Comparison of ENCODE assay signal across 8 cellular contexts in genomic region chr20:44810391-44811149, GRCh38. TPM values are rescaled to one million over a fixed set of nuclear protein-coding genes. Genes with fewer than 3 reads are reported as not detected.
DNase-seq lines count a peak whose midpoint lies in the region; ATAC-seq and TF ChIP-seq lines count a peak whose summit lies in the region.

TSS of gene RIMS4 (minus strand) at chr20:44810546. CDS start at chr20:44810271, 275 bp downstream.

- H3K9me3 Mint-ChIP-seq in activated T-cell treated with anti-CD3 and anti-CD28 coated beads, Interleukin-2, amount 50 U/mL, for 24 hours = no peaks in the 10 kb centered on the region

- no peaks in the 10 kb centered on the region for H3K27me3 ChIP-seq in WERI-Rb-1 (ENCODE audit: insufficient read depth, low read depth, severe bottlenecking)
- peaks cover 0 to 26% (median 11%) of the 10 kb centered on the region in 4 donors for H3K27me3 ChIP-seq in upper lobe of left lung

- no peak for TF ChIP-seq POLR2A in upper lobe of left lung (IDR thresholded peaks at IDR 0.05)

- H3K36me3 ChIP-seq in WERI-Rb-1 = peaks cover under 1% of the 10 kb centered on the region; the same call in 1 of the 2 replicates
- H3K36me3 ChIP-seq in upper lobe of left lung = no peaks in the 10 kb centered on the region

- peak within 1 kb of the TSS; percentile 53 for H3K4me3 Mint-ChIP-seq in activated T-cell treated with anti-CD3 and anti-CD28 coated beads, Interleukin-2, amount 50 U/mL, for 24 hours

- TF ChIP-seq EP300 in upper lobe of left lung (IDR thresholded peaks at IDR 0.05) = no peak

- peaks cover 10% of the 10 kb centered on the region for H3K4me1 Mint-ChIP-seq in activated T-cell treated with anti-CD3 and anti-CD28 coated beads, Interleukin-2, amount 50 U/mL, for 24 hours (ENCODE audit: low read depth)

- TF ChIP-seq CTCF in WERI-Rb-1 (IDR thresholded peaks at IDR 0.05; ENCODE audit: low read depth, low read length) (no peak), upper lobe of left lung (IDR thresholded peaks at IDR 0.05) (no peak)

- H3K36me3 Mint-ChIP-seq in activated T-cell treated with anti-CD3 and anti-CD28 coated beads, Interleukin-2, amount 50 U/mL, for 24 hours (ENCODE audit: low read depth) = no peaks in the 10 kb centered on the region

- 28 to 47% methylated on average over 10 to 14 of the region's 89 CpGs for WGBS in upper lobe of left lung, 2 donors

- no peak for DNase-seq in activated T-cell treated with anti-CD3 and anti-CD28 coated beads, Interleukin-2, amount 50 U/mL, for 24 hours
- no peak for DNase-seq in activated T-cell treated with anti-CD3 and anti-CD28 coated beads, Interleukin-2, amount 50 U/mL, for 1 hour
- DNase-seq in WERI-Rb-1 = peak; percentile 52
- peak in 1 of 2 donors; percentile 81 for DNase-seq in upper lobe of left lung
- DNase-seq in left lobe of liver (ENCODE audit: low spot score) = no peak

- H3K9me3 ChIP-seq in WERI-Rb-1 (ENCODE audit: severe bottlenecking) (peaks cover 7% of the 10 kb centered on the region), iPS-18c (ENCODE audit: control insufficient read depth, insufficient read depth, low read length) (no peaks in the 10 kb centered on the region), upper lobe of left lung (peaks cover 0 to 12% (median 8%) of the 10 kb centered on the region in 4 donors)

- H3K27ac ChIP-seq in WERI-Rb-1 (peak within 1 kb of the TSS; percentile 76), upper lobe of left lung (no peak within 1 kb of the TSS)

- peaks cover 68% of the 10 kb centered on the region for H3K27me3 Mint-ChIP-seq in activated T-cell treated with anti-CD3 and anti-CD28 coated beads, Interleukin-2, amount 50 U/mL, for 24 hours

- ATAC-seq in upper lobe of left lung (ENCODE audit: low FRiP score in 2 of 2) (no peak), HG03095 (IDR thresholded peaks at IDR 0.05; ENCODE audit: unreplicated experiment) (no peak), left lobe of liver (no peak), GM19351 (IDR thresholded peaks at IDR 0.05; ENCODE audit: unreplicated experiment) (no peak)

- no peak within 1 kb of the TSS for H3K27ac Mint-ChIP-seq in activated T-cell treated with anti-CD3 and anti-CD28 coated beads, Interleukin-2, amount 50 U/mL, for 24 hours

- H3K4me3 ChIP-seq in WERI-Rb-1 (ENCODE audit: low read depth, low read length) (peak within 1 kb of the TSS; percentile 76), iPS-18c (ENCODE audit: insufficient read depth, low read depth, low read length) (peak within 1 kb of the TSS; percentile 71), upper lobe of left lung (peak within 1 kb of the TSS in 3 of 4 donors; percentile 34 to 44 (median 41))

- H3K4me1 ChIP-seq in upper lobe of left lung = peaks cover 0 to 15% (median 6%) of the 10 kb centered on the region in 4 donors

RNA-seq across cellular contexts. Expression of gene RIMS4, which starts in this region (rescaled TPM):
- 1 to 10 TPM; 1.0 to 2.2 (median 2.1) TPM for total RNA-seq in upper lobe of left lung
- total RNA-seq in left lobe of liver = not detected
